1 cellular context compared by ENCODE assay signal in genomic region chr6:24596717-24597116, GRCh38.
TF ChIP-seq lines count a peak whose summit lies in the region.

No MANE protein-coding gene starts in this region.

TF ChIP-seq in K562, 482 proteins besides CTCF, POLR2A, EP300 and RAD21 (continued from another document):
- TF ChIP-seq KLF16 (IDR thresholded peaks at IDR 0.05), result no peak
- TF ChIP-seq PATZ1 (CRISPR knock-in tag; IDR thresholded peaks at IDR 0.05; ENCODE audit: borderline replicate concordance), result no peak
- no peak for TF ChIP-seq NBN (IDR thresholded peaks at IDR 0.05; ENCODE audit: low read depth)
- TF ChIP-seq KDM4B (IDR thresholded peaks at IDR 0.05; ENCODE audit: borderline replicate concordance in 2 of 2, low read depth in 1 of 2), result no peak
- peak; percentile 37; the same call in 1 of the 2 replicates for TF ChIP-seq OTX1 (CRISPR knock-in tag; IDR thresholded peaks at IDR 0.05)
- TF ChIP-seq MCM3 (IDR thresholded peaks at IDR 0.05), result 0 out of 2 replicates have a peak, but pooled peaks have one; percentile 61
- 0 out of 2 replicates have a peak, but pooled peaks have one; percentile 34 for TF ChIP-seq YBX1 (IDR thresholded peaks at IDR 0.05)
TF ChIP-seq in K562: peak in this region for 5.
